In genomic region chr17:71342726-71343125, GRCh38 we compare ENCODE assay signal across 24 cellular contexts.
"Had no signal": no experiment of that assay in that cellular context is flagged by ENCODE, and none has a peak within 500 bp of the region (broad histone marks: within the 10 kb centered on the region; RNA-seq: fewer than 3 reads in every experiment).

No MANE protein-coding gene starts in this region.

- H3K27me3 Mint-ChIP-seq: activated CD4-positive, alpha-beta memory T cell treated with anti-CD3 and anti-CD28 coated beads for 36 hours; activated naive CD8-positive, alpha-beta T cell treated with anti-CD3 and anti-CD28 coated beads for 36 hours; naive thymus-derived CD8-positive, alpha-beta T cell; stimulated activated naive B cell treated with anti-CD40 and anti-IgM and Interleukin-4, amounts not matched to agents 10 μg/mL and 1 μg/mL and 100 μg/mL, for 72 hours; T-helper 17 cell had no signal

- H3K4me2 ChIP-seq: neural progenitor cell had no signal

- H3K9me3 ChIP-seq: body of pancreas, lower lobe of right lung, sigmoid colon, thoracic aorta had no signal

- H3K27ac Mint-ChIP-seq: activated CD4-positive, alpha-beta memory T cell treated with anti-CD3 and anti-CD28 coated beads for 36 hours; activated naive CD8-positive, alpha-beta T cell treated with anti-CD3 and anti-CD28 coated beads for 36 hours; naive thymus-derived CD8-positive, alpha-beta T cell; neural progenitor cell; progenitor cell of endocrine pancreas; stimulated activated naive B cell treated with anti-CD40 and anti-IgM and Interleukin-4, amounts not matched to agents 10 μg/mL and 1 μg/mL and 100 μg/mL, for 72 hours; T-helper 17 cell; type B pancreatic cell had no signal

- H3K4me3 Mint-ChIP-seq: activated CD4-positive, alpha-beta memory T cell treated with anti-CD3 and anti-CD28 coated beads for 36 hours; activated naive CD8-positive, alpha-beta T cell treated with anti-CD3 and anti-CD28 coated beads for 36 hours; naive thymus-derived CD8-positive, alpha-beta T cell; neural progenitor cell; stimulated activated naive B cell treated with anti-CD40 and anti-IgM and Interleukin-4, amounts not matched to agents 10 μg/mL and 1 μg/mL and 100 μg/mL, for 72 hours; T-helper 17 cell; type B pancreatic cell had no signal

- H3K9me3 Mint-ChIP-seq: neural progenitor cell, type B pancreatic cell had no signal

- H3K4me3 ChIP-seq: body of pancreas, lower lobe of right lung, neural progenitor cell, sigmoid colon, thoracic aorta had no signal

- FAIRE-seq: kidney had no signal

- H3K27me3 ChIP-seq: body of pancreas, neural progenitor cell, sigmoid colon had no signal

- DNase-seq: activated CD4-positive, alpha-beta memory T cell treated with anti-CD3 and anti-CD28 coated beads for 36 hours; activated CD4-positive, alpha-beta T cell treated with anti-CD3 and anti-CD28 coated beads for 4 hours; activated CD4-positive, CD25-positive, alpha-beta regulatory T cell; activated naive CD4-positive, alpha-beta T cell treated with Interleukin-2 at 50 U/mL for 16 hours; activated naive CD8-positive, alpha-beta T cell treated with anti-CD3 and anti-CD28 coated beads for 36 hours; activated T-cell treated with anti-CD3 and anti-CD28 coated beads, Interleukin-2, amount 50 U/mL, for 48 hours; amniotic stem cell; body of pancreas; effector CD4-positive, alpha-beta T cell; erythroblast; foreskin fibroblast; kidney; lower lobe of right lung; naive thymus-derived CD8-positive, alpha-beta T cell; retina; sigmoid colon; stimulated activated CD4-positive, alpha-beta T cell treated with anti-CD3 and anti-CD28 coated beads, Interleukin-2, amount 100 ng/mL, for 48 hours; stimulated activated CD8-positive, alpha-beta memory T cell treated with anti-CD3 and anti-CD28 coated beads, Interleukin-4, amount 100 ng/mL, for 48 hours; stimulated activated naive B cell treated with anti-CD40 and anti-IgM and Interleukin-4, amounts not matched to agents 10 μg/mL and 1 μg/mL and 100 μg/mL, for 72 hours; T-helper 17 cell had no signal

- H2AFZ ChIP-seq: neural progenitor cell had no signal

- H3K36me3 ChIP-seq: lower lobe of right lung, neural progenitor cell, sigmoid colon, thoracic aorta had no signal

- H3K27ac ChIP-seq: body of pancreas, lower lobe of right lung, neural progenitor cell, sigmoid colon, thoracic aorta had no signal

- H3K36me3 Mint-ChIP-seq: activated CD4-positive, alpha-beta memory T cell treated with anti-CD3 and anti-CD28 coated beads for 36 hours; activated naive CD8-positive, alpha-beta T cell treated with anti-CD3 and anti-CD28 coated beads for 36 hours; naive thymus-derived CD8-positive, alpha-beta T cell; neural progenitor cell; stimulated activated naive B cell treated with anti-CD40 and anti-IgM and Interleukin-4, amounts not matched to agents 10 μg/mL and 1 μg/mL and 100 μg/mL, for 72 hours had no signal

- H3K9ac ChIP-seq: neural progenitor cell had no signal

- H3K4me1 Mint-ChIP-seq: activated naive CD8-positive, alpha-beta T cell treated with anti-CD3 and anti-CD28 coated beads for 36 hours; stimulated activated naive B cell treated with anti-CD40 and anti-IgM and Interleukin-4, amounts not matched to agents 10 μg/mL and 1 μg/mL and 100 μg/mL, for 72 hours; T-helper 17 cell had no signal

- H3K4me1 ChIP-seq: lower lobe of right lung, neural progenitor cell had no signal
